In genomic region chr10:4849042-4849402, GRCh38 we compare ENCODE assay signal across 9 cellular contexts. TPM values are rescaled to one million over a fixed set of nuclear protein-coding genes. Genes with fewer than 3 reads are reported as not detected.
DNase-seq lines count a peak whose midpoint lies in the region; TF ChIP-seq lines count a peak whose summit lies in the region.
"Had no signal": no experiment of that assay in that cellular context is flagged by ENCODE, and none has a peak within 500 bp of the region (broad histone marks: within the 10 kb centered on the region; RNA-seq: fewer than 3 reads in every experiment).

No MANE protein-coding gene starts in this region.

- H3K4me3 ChIP-seq in A673 (ENCODE audit: low read depth, low read length, poor library complexity, severe bottlenecking), result no peak overlapping the region
- peak overlapping the region; percentile 70 for H3K4me3 ChIP-seq in OCI-LY3 (ENCODE audit: low read length)
- H3K4me3 ChIP-seq in hepatocyte, result no peak overlapping the region
- H3K4me3 ChIP-seq: BLaER1 had no signal

- peak overlapping the region; percentile 66 to 90 (median 87) for H3K27ac Mint-ChIP-seq in CD14-positive monocyte

- peaks cover 0 to 3% (median 0%) of the 10 kb centered on the region in 7 donors for H3K9me3 Mint-ChIP-seq in CD14-positive monocyte
- H3K9me3 Mint-ChIP-seq: type B pancreatic cell had no signal

- H2AFZ ChIP-seq in OCI-LY3 (ENCODE audit: low read depth, low read length) (0 out of 2 replicates have a peak overlapping the region, but pooled peaks have one; percentile 38), hepatocyte (no peak overlapping the region)

- no peak overlapping the region for H3K4me3 Mint-ChIP-seq in CD14-positive monocyte

- peaks cover 0 to 3% (median 0%) of the 10 kb centered on the region in 3 donors for H3K27me3 Mint-ChIP-seq in CD14-positive monocyte (ENCODE audit: low read depth in 3 of 3)
- H3K27me3 Mint-ChIP-seq: type B pancreatic cell had no signal

- WGBS in hepatocyte (ENCODE audit: low lambda C conversion rate, missing lambda C conversion rate), result 93% methylated on average over 5 of the region's 5 CpGs

- H3K9ac ChIP-seq in OCI-LY3 (ENCODE audit: low read length), result peak overlapping the region; percentile 91
- H3K9ac ChIP-seq: BLaER1 had no signal

- peaks cover 26% of the 10 kb centered on the region for H3K4me1 ChIP-seq in A673 (ENCODE audit: insufficient read depth, low read length, poor library complexity, severe bottlenecking)
- H3K4me1 ChIP-seq in OCI-LY3 (ENCODE audit: low read length), result peaks cover 39% of the 10 kb centered on the region
- peaks cover 36% of the 10 kb centered on the region for H3K4me1 ChIP-seq in hepatocyte (ENCODE audit: insufficient read depth)

- peak overlapping the region; percentile 55 for H3K27ac ChIP-seq in A673 (ENCODE audit: low read depth, low read length, poor library complexity, severe bottlenecking)
- H3K27ac ChIP-seq in OCI-LY3 (ENCODE audit: low read length), result peak overlapping the region; percentile 99
- H3K27ac ChIP-seq in hepatocyte, result peak overlapping the region; percentile 76
- H3K27ac ChIP-seq: BLaER1 had no signal

- H3K4me1 Mint-ChIP-seq in CD14-positive monocyte, result peaks cover 28% of the 10 kb centered on the region

- no TSS peak for BruUV-seq in A673 (replicated peaks; lab: Mats Ljungman, UMichigan)

- CTCF ChIA-PET in A673 (lab: Charles Lee), result interaction anchor here (0.9 to 2.8 kb wide), 9 partner anchors 34 to 781 kb away, joined by 3 to 25 read pairs (median 7); partner anchors contain the start of gene AKR1C3

- no peaks in the 10 kb centered on the region for H3K9me2 ChIP-seq in hepatocyte (replicated peaks; ENCODE audit: insufficient read depth)

- H3K9me3 ChIP-seq in A673 (ENCODE audit: low read depth, low read length, poor library complexity, severe bottlenecking) (no peaks in the 10 kb centered on the region), OCI-LY3 (ENCODE audit: insufficient read depth, low read length) (no peaks in the 10 kb centered on the region), hepatocyte (ENCODE audit: low read depth) (no peaks in the 10 kb centered on the region)

- POLR2A ChIA-PET in A673 (lab: Charles Lee; ENCODE audit: low non-redundant PET), result no interaction called here

- TF ChIP-seq CTCF in A673 (conservative IDR thresholded peaks at IDR 0.05; ENCODE audit: low read depth, low read length) (no peak), CD14-positive monocyte (IDR thresholded peaks at IDR 0.05) (no peak), OCI-LY3 (IDR thresholded peaks at IDR 0.05; ENCODE audit: low read depth, low read length) (no peak), hepatocyte (IDR thresholded peaks at IDR 0.05; ENCODE audit: poor library complexity) (no peak)

- intact Hi-C loops in A673 (cut with micrococcal nuclease; ENCODE audit: unreplicated experiment) (loop anchor here (1.0 to 10.0 kb wide), 5 partner anchors 245 to 776 kb away; partner anchors contain the start of gene AKR1C3), CD14-positive monocyte (cut with micrococcal nuclease) (loop anchor here (2.0 to 10.0 kb wide), 6 partner anchors 28 to 776 kb away; no protein-coding TSS in a partner anchor)

- H3K79me2 ChIP-seq in OCI-LY3 (ENCODE audit: low read length), result no peaks in the 10 kb centered on the region
- H3K79me2 ChIP-seq in hepatocyte, result no peaks in the 10 kb centered on the region

- peak overlapping the region; percentile 99 for H3K4me2 ChIP-seq in OCI-LY3 (ENCODE audit: low read length)
- H3K4me2 ChIP-seq in hepatocyte, result peak overlapping the region; percentile 24

- peaks cover 2 to 3% of the 10 kb centered on the region in 2 donors for H3K36me3 Mint-ChIP-seq in CD14-positive monocyte

- DNase-seq in A673 (ENCODE audit: low spot score) (no peak), CD14-positive monocyte (ENCODE audit: low spot score) (no peak), hepatocyte (ENCODE audit: low spot score) (no peak), medulla oblongata (ENCODE audit: extremely low spot score) (no peak), foreskin melanocyte (no peak), HCEC 1CT (no peak)

- no peaks in the 10 kb centered on the region for H3K36me3 ChIP-seq in A673 (ENCODE audit: insufficient read depth, low read length, poor library complexity, severe bottlenecking)
- H3K36me3 ChIP-seq in OCI-LY3 (replicated peaks; ENCODE audit: low read depth, low read length), result no peaks in the 10 kb centered on the region
- H3K36me3 ChIP-seq in hepatocyte (replicated peaks; ENCODE audit: insufficient read depth, low read depth), result no peaks in the 10 kb centered on the region
- H3K36me3 ChIP-seq: BLaER1 had no signal

- no peaks in the 10 kb centered on the region for H4K20me1 ChIP-seq in OCI-LY3 (ENCODE audit: insufficient read depth, low read length)
- H4K20me1 ChIP-seq in hepatocyte (ENCODE audit: insufficient read depth, poor library complexity, severe bottlenecking), result no peaks in the 10 kb centered on the region
- H4K20me1 ChIP-seq: BLaER1 had no signal

- H3K27me3 ChIP-seq in A673 (replicated peaks; ENCODE audit: insufficient read depth, low read depth, low read length, poor library complexity) (no peaks in the 10 kb centered on the region), OCI-LY3 (ENCODE audit: low read depth, low read length) (no peaks in the 10 kb centered on the region), hepatocyte (no peaks in the 10 kb centered on the region)
- H3K27me3 ChIP-seq: BLaER1 had no signal

RNA-seq across cellular contexts. Expression of gene AKR1E2, which starts 23.0 kb away (rescaled TPM):
- total RNA-seq in A673 (2021) (10.8 and 11.3 TPM in 2 replicates), hepatocyte (1.5 and 4.2 TPM in 2 replicates)
- polyA plus RNA-seq in CD14-positive monocyte (under 1 TPM; 0.45 to 0.74 TPM), hepatocyte (1.6 and 1.9 TPM in 2 replicates)
